In the genomic region with DNA sequence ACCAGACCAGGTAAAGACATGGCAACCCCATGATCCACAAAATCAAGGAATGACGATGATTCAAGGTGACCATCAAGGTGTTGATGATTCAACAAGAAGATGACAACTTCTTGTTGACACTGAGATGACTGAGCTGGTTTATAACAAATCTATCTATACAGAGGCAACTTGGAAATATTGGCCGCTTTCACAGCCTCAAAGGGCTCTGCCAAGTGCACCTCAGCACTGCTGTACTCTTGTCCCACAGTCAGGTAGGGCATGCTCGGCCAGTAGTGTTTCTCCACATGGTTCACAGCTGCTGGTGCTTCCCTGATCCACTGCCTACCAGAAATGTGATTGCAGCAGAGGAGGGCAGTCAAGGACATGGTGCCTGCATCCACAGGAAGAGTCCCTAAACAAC, we compare ENCODE assay signal across 34 cellular contexts.
"Had no signal": no experiment of that assay in that cellular context is flagged by ENCODE, and none has a peak within 500 bp of the region (broad histone marks: within the 10 kb centered on the region; RNA-seq: fewer than 3 reads in every experiment).

No MANE protein-coding gene starts in this region.

- ATAC-seq: activated naive CD4-positive, alpha-beta T cell treated with anti-CD3 and anti-CD28 coated beads, Interleukin-2, amount 50 U/mL, for 72 hours; activated naive CD8-positive, alpha-beta T cell treated with anti-CD3 and anti-CD28 coated beads, Interleukin-2, amount 50 U/mL, for 24 hours; activated T-cell treated with anti-CD3 and anti-CD28 coated beads, Interleukin-2, amount 50 U/mL, for 4 hours; activated T-cell treated with anti-CD3 and anti-CD28 coated beads, Interleukin-2, amount 50 U/mL, for 72 hours; activated T-helper 17 cell treated with anti-CD3 and anti-CD28 coated beads, Interleukin-2, amount 50 U/mL, for 72 hours; body of pancreas had no signal

- H3K27me3 ChIP-seq: adrenal gland, ascending aorta, body of pancreas, breast epithelium, cardiac muscle cell had no signal

- H3K27ac ChIP-seq: adrenal gland, ascending aorta, body of pancreas, brain microvascular endothelial cell, breast epithelium, cardiac muscle cell had no signal

- H3K4me3 ChIP-seq: adrenal gland, ascending aorta, body of pancreas, breast epithelium, cardiac muscle cell had no signal

- H3K4me1 ChIP-seq: adrenal gland, ascending aorta, body of pancreas, breast epithelium had no signal

- H3K36me3 ChIP-seq: adrenal gland, ascending aorta, brain microvascular endothelial cell, breast epithelium, cardiac muscle cell had no signal

- FAIRE-seq: astrocyte, bronchial epithelial cell had no signal

- DNase-seq: activated effector memory CD4-positive, alpha-beta T cell treated with anti-CD3 and anti-CD28 coated beads, Interleukin-2, amount 50 U/mL, for 16 hours; activated effector memory CD4-positive, alpha-beta T cell treated with Interleukin-2 at 50 U/mL for 16 hours; activated gamma-delta T cell; activated gamma-delta T cell treated with Interleukin-2 at 50 U/mL for 16 hours; activated naive CD4-positive, alpha-beta T cell; activated naive CD4-positive, alpha-beta T cell treated with anti-CD3 and anti-CD28 coated beads for 36 hours; activated naive CD4-positive, alpha-beta T cell treated with anti-CD3 and anti-CD28 coated beads, Interleukin-2, amount 10 ng/mL, durations not matched to agents 7 days and 5 days; activated naive CD4-positive, alpha-beta T cell treated with anti-CD3 and anti-CD28 coated beads, Interleukin-2, amount 50 U/mL, for 16 hours; activated naive CD4-positive, alpha-beta T cell treated with Interleukin-2 at 50 U/mL for 16 hours; activated naive CD8-positive, alpha-beta T cell treated with anti-CD3 and anti-CD28 coated beads for 36 hours; activated naive CD8-positive, alpha-beta T cell treated with anti-CD3 and anti-CD28 coated beads, Interleukin-2, amount 10 ng/mL, durations not matched to agents 7 days and 5 days; activated naive CD8-positive, alpha-beta T cell treated with anti-CD3 and anti-CD28 coated beads, Interleukin-2, amount 50 U/mL, for 24 hours; activated T-cell treated with anti-CD3 and anti-CD28 coated beads, Interleukin-2, amount 50 U/mL, for 1 hour; activated T-cell treated with anti-CD3 and anti-CD28 coated beads, Interleukin-2, amount 50 U/mL, for 24 hours; activated T-cell treated with anti-CD3 and anti-CD28 coated beads, Interleukin-2, amount 50 U/mL, for 4 hours; activated T-cell treated with anti-CD3 and anti-CD28 coated beads, Interleukin-2, amount 50 U/mL, for 48 hours; activated T-cell treated with anti-CD3 and anti-CD28 coated beads, Interleukin-2, amount 50 U/mL, for 72 hours; adrenal gland; amniotic stem cell; amygdala; anterior cingulate cortex; aorta; body of pancreas; brain microvascular endothelial cell; caudate nucleus; central memory CD4-positive, alpha-beta T cell; cerebellar nuclear complex had no signal

- H3K9me3 ChIP-seq: adrenal gland, ascending aorta, body of pancreas, breast epithelium had no signal
